ENCODE assay signal across 12 cellular contexts in the genomic region with DNA sequence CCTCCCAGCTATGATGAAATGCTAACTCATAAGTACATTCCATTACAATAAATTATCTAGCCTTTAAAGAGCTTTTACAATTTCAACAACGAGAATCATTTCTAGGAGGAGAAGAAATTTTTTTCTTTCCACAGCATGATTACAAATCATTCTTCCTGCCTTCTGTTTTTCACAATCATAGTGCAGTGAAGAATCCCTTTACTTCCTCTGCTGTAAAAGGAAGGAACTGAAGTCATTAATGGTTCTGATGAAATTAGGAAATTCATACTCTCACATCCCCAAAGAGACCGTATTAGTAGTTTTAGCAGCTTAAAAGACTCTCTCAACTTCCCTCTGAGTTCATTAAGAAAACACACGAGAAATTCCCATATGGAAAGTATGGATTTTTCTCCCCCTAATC. TPM values are rescaled to one million over a fixed set of nuclear protein-coding genes. Genes with fewer than 3 reads are reported as not detected.
DNase-seq lines count a peak whose midpoint lies in the region; TF ChIP-seq lines count a peak whose summit lies in the region.
"Had no signal": no experiment of that assay in that cellular context is flagged by ENCODE, and none has a peak within 500 bp of the region (broad histone marks: within the 10 kb centered on the region; RNA-seq: fewer than 3 reads in every experiment).

No MANE protein-coding gene starts in this region.

- H3K4me3 Mint-ChIP-seq in neural progenitor cell = no peak overlapping the region

- H3K79me2 ChIP-seq in neural progenitor cell (ENCODE audit: low read depth) = no peaks in the 10 kb centered on the region

- H3K36me3 ChIP-seq in neural progenitor cell = no peaks in the 10 kb centered on the region
- H3K36me3 ChIP-seq: BE2C had no signal

- H3F3A ChIP-seq in neural progenitor cell (ENCODE audit: low read depth) = no peaks in the 10 kb centered on the region

- H3K27ac ChIP-seq in neural progenitor cell = no peak overlapping the region

- no peaks in the 10 kb centered on the region for H3K27me3 Mint-ChIP-seq in neural progenitor cell (ENCODE audit: insufficient read depth, low read depth)

- no peak overlapping the region for H3K9ac ChIP-seq in neural progenitor cell

- H3K4me1 ChIP-seq in neural progenitor cell = no peaks in the 10 kb centered on the region
- H3K4me1 ChIP-seq: BE2C had no signal

- H3K27me3 ChIP-seq in neural progenitor cell = no peaks in the 10 kb centered on the region
- H3K27me3 ChIP-seq: BE2C had no signal

- no peaks in the 10 kb centered on the region for H3K36me3 Mint-ChIP-seq in neural progenitor cell

- H4K20me1 ChIP-seq in neural progenitor cell (ENCODE audit: low read depth) = no peaks in the 10 kb centered on the region

- H3K4me2 ChIP-seq in neural progenitor cell = no peak overlapping the region

- no peak overlapping the region for H3K27ac Mint-ChIP-seq in neural progenitor cell

- peak overlapping the region; percentile 38 for H2AFZ ChIP-seq in neural progenitor cell (replicated peaks)

- peak; percentile 8 for DNase-seq in AG08396 (ENCODE audit: low spot score)
- DNase-seq in NOMO-1 treated with dmso at 0.1 percent for 144 hours (lab: John Stamatoyannopoulos, UW; ENCODE audit: unreplicated experiment) = peak; percentile 48
- peak; percentile 61 for DNase-seq in fibroblast of mammary gland (ENCODE audit: low read depth)
- DNase-seq in neural progenitor cell (ENCODE audit: low spot score) = no peak
- DNase-seq in NCI-H526 treated with DMSO at 0.1 percent for 48 hours (lab: John Stamatoyannopoulos, UW) = no peak
- no peak for DNase-seq in T-helper 1 cell
- DNase-seq in NCI-H2227 (lab: John Stamatoyannopoulos, UW; ENCODE audit: unreplicated experiment) = no peak
- no peak for DNase-seq in stimulated activated CD4-positive, alpha-beta T cell treated with anti-CD3 and anti-CD28 coated beads, Interleukin-12 subunit alpha, Interleukin-12 subunit beta, amount 100 ng/mL, for 4 hours
- DNase-seq: activated CD4-positive, CD25-positive, alpha-beta regulatory T cell; activated gamma-delta T cell treated with Interleukin-2 at 50 U/mL for 16 hours; BE2C; effector CD4-positive, alpha-beta T cell had no signal

- TF ChIP-seq CTCF in fibroblast of mammary gland (conservative IDR thresholded peaks at IDR 0.05; ENCODE audit: control insufficient read depth, insufficient read depth, low read depth, low read length) = peak; percentile 3
- no peak for TF ChIP-seq CTCF in neural progenitor cell (IDR thresholded peaks at IDR 0.05)

- H3K4me1 Mint-ChIP-seq in neural progenitor cell = peaks cover 17% of the 10 kb centered on the region

- H3K4me3 ChIP-seq in fibroblast of mammary gland (ENCODE audit: control insufficient read depth, low read depth, low read length) (no peak overlapping the region), neural progenitor cell (no peak overlapping the region)

- no peaks in the 10 kb centered on the region for H3K9me3 ChIP-seq in neural progenitor cell (ENCODE audit: low read depth)
- H3K9me3 ChIP-seq: BE2C had no signal

- H3K9me3 Mint-ChIP-seq in neural progenitor cell = no peaks in the 10 kb centered on the region

RNA-seq across cellular contexts. Expression of gene KITLG, which starts 58.7 kb away (rescaled TPM):
- 1.0 and 1.2 TPM in 2 replicates for total RNA-seq in neural progenitor cell (ENCODE audit: low replicate concordance)

Comparison
In these comparisons a context has a peak if more than half of its experiments do, and no peak if none do; other contexts are left out.
1. DNase-seq: peak in AG08396 (single experiment), NOMO-1 treated with dmso at 0.1 percent for 144 hours (single experiment) and fibroblast of mammary gland (single experiment); none in neural progenitor cell (single experiment), NCI-H526 treated with DMSO at 0.1 percent for 48 hours (single experiment), T-helper 1 cell (0 of 5), NCI-H2227 (single experiment) and stimulated activated CD4-positive, alpha-beta T cell treated with anti-CD3 and anti-CD28 coated beads, Interleukin-12 subunit alpha, Interleukin-12 subunit beta, amount 100 ng/mL, for 4 hours (single experiment).